8 cellular contexts compared by ENCODE assay signal in the genomic region with DNA sequence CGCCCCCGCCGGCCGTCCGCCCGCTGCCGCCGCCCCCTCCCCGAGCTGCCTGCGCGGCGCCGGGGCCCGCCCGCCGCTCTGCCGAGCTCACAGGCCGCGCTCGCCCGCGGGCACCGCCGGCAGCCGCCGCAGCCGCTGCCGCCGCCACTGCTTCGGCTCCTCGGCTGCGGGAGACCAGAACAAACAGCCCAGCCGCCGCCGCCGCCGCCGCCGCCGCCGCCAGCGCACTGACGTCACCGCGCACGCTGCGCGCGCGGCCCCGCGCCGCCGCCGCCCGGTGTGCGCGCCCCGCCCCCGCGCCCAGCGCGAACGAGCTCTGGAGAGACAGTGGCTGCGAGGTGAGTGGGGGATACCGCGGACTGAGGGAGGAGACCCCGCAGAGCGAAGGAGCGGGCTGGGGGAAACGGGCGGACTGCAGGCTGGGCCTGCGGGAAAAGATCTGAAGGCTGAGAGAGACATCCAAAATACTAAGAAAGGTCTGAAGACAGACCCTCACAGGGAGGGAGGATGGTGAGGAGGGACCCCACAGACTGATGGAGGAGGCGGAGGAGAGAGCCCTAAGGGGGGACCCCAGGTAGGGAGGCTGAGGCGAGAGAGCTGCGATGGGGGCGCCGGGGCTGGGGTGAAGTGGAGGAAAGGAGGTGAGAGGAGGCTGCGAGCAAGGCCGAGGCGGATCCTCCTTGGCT. TPM values are rescaled to one million over a fixed set of nuclear protein-coding genes. Genes with fewer than 3 reads are reported as not detected.
A peak's percentile ranks its signal among the peaks of the same experiment; 100 is the strongest.
DNase-seq lines count a peak whose midpoint lies in the region; TF ChIP-seq lines count a peak whose summit lies in the region.

Gene BRD4, minus strand, starts transcription at position 229 of the 686 bp plus-strand sequence. CDS start 59,440 bp downstream, outside the sequence.

- H3K27me3 ChIP-seq in BJ (ENCODE audit: control insufficient read depth, insufficient read depth, low read length) (no peaks in the 10 kb centered on the region), suprapubic skin (no peaks in the 10 kb centered on the region)

- H3K4me1 ChIP-seq in suprapubic skin: peaks cover 47% of the 10 kb centered on the region

- POLR2A ChIA-PET in BJ (lab: Charles Lee): no interaction called here

- no peaks in the 10 kb centered on the region for H3K36me3 ChIP-seq in BJ (ENCODE audit: control insufficient read depth, insufficient read depth, low read length)
- no peaks in the 10 kb centered on the region for H3K36me3 ChIP-seq in suprapubic skin

- H3K27ac ChIP-seq in suprapubic skin: peak within 1 kb of the TSS; percentile 98

- CTCF ChIA-PET in BJ (lab: Yijun Ruan, JAX): interaction anchor here (2.1 kb wide), 1 partner anchor 39 kb away, joined by 6 read pairs; no protein-coding TSS in a partner anchor

- no peaks in the 10 kb centered on the region for H3K9me3 ChIP-seq in suprapubic skin

- WGBS in suprapubic skin: under 1% methylated on average over 55 of the region's 81 CpGs

- no peak for TF ChIP-seq CTCF in BJ (IDR thresholded peaks at IDR 0.05; ENCODE audit: insufficient read depth, low read depth, low read length)
- TF ChIP-seq CTCF in suprapubic skin (IDR thresholded peaks at IDR 0.05): no peak

- TF ChIP-seq POLR2A in suprapubic skin (IDR thresholded peaks at IDR 0.05): peak in 1 of 2 donors; percentile 65

- DNase-seq in BJ (ENCODE audit: low read depth) (no peak), GM19240 (ENCODE audit: insufficient read length, low spot score) (peak; percentile 78), HUDEP-2 (lab: John Stamatoyannopoulos, UW; ENCODE audit: unreplicated experiment in 76 of 76) (peak in 61 of 76 experiments; percentile 23 to 83 (median 61)), SHP77 treated with DMSO at 0.1 percent for 48 hours (lab: John Stamatoyannopoulos, UW) (peak; percentile 5), globus pallidus (ENCODE audit: low spot score) (peak; percentile 51), nucleus accumbens (lab: John Stamatoyannopoulos, UW) (peak in 51 of 56 donors; percentile 6 to 81 (median 57)), suprapubic skin (ENCODE audit: low spot score in 2 of 2) (peak in 1 of 2 donors; percentile 80)
- DNase-seq in activated naive CD4-positive, alpha-beta T cell (lab: John Stamatoyannopoulos, UW): peak; percentile 45 to 73 (median 54)

- H3K4me3 ChIP-seq in BJ (ENCODE audit: low read depth, low read length): peak within 1 kb of the TSS; percentile 81
- H3K4me3 ChIP-seq in suprapubic skin: peak within 1 kb of the TSS; percentile 95

- TF ChIP-seq EP300 in suprapubic skin (IDR thresholded peaks at IDR 0.05): no peak

RNA-seq across cellular contexts. Expression of gene BRD4, which starts in this region (rescaled TPM):
- polyA plus RNA-seq in BJ (2011; rRNA removed): 6.1 and 9.5 TPM in 2 replicates
- polyA minus RNA-seq in BJ (2011; rRNA and poly(A)+ RNA removed): 23.6 and 37.3 TPM in 2 replicates
- 100 to 1,000 TPM in 1 of 4 donors, 10 to 100 TPM in 3; 54.8 to 111 (median 68.3) TPM for total RNA-seq in suprapubic skin
